In the genomic region with DNA sequence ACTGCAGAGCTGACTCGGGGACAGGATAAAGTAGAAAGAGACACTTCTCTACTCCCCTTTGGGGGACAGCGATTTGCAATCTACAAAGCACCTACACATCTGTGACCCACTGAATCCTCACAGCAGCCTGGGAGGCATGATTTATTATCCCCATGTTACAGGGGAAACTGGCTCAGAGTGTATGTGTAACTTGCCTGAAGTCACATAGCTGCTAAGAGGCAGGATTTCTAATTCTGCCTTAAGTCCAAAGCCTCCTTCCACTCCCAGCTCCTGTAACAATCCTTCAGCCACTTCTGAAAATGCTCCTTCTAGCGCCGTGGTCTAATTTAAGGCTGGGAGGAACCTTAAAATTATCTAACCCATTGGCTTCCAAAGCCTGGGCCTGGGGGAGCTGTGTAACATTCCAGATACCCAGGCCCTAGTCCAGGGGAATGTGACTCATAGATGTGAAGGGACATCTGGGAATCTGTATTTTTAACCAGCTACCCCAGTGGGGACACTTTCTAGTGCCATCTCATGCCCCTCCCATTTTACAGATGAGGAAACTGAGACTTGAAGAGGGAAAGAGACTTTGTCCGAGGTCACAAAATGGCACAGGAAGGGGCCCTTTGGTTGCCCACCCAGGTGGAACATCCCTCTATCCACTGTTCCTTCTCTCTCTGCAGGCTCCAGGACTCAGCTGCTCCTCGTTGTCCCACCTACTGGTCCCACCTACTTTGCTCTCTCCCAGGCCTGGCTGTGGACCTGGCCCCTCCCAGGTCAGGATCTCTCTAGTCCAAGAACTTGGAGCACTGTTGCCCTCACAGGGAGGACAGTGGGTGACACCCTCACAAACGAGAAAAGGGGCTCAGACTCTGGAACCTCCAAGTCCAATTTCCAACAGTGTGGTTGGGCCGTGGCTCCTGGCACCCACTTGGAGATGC, we compare ENCODE assay signal across 10 cellular contexts. TPM values are rescaled to one million over a fixed set of nuclear protein-coding genes. Genes with fewer than 3 reads are reported as not detected.
DNase-seq lines count a peak whose midpoint lies in the region; TF ChIP-seq lines count a peak whose summit lies in the region.
"Had no signal": no experiment of that assay in that cellular context is flagged by ENCODE, and none has a peak within 500 bp of the region (broad histone marks: within the 10 kb centered on the region; RNA-seq: fewer than 3 reads in every experiment).

No MANE protein-coding gene starts in this region.

- intact Hi-C loops in breast epithelium (cut with DNase I; ENCODE audit: low total_unique reads), result loop anchor here (5.0 kb wide), 1 partner anchor 47 kb away; the partner anchor contains the start of gene AHDC1
- intact Hi-C loops in head of caudate nucleus (cut with DNase I), result no loop called here

- H3K4me3 ChIP-seq in OCI-LY1 (ENCODE audit: low read depth, low read length, poor library complexity, severe bottlenecking) (no peak overlapping the region), breast epithelium (no peak overlapping the region), mesenchymal stem cell (ENCODE audit: insufficient read depth in 1 of 2, low read depth in 1 of 2, low read length in 2 of 2) (no peak overlapping the region)

- H3K27ac ChIP-seq in OCI-LY1 (ENCODE audit: low read depth, low read length, poor library complexity, severe bottlenecking) (peak overlapping the region; percentile 63), breast epithelium (peak overlapping the region; percentile 87 to 92), mesenchymal stem cell (ENCODE audit: low read length, poor library complexity, severe bottlenecking) (peak overlapping the region; percentile 41), substantia nigra (ENCODE audit: low read depth, low read length, poor library complexity, severe bottlenecking) (peak overlapping the region; percentile 5)

- no peak overlapping the region for H2BK15ac ChIP-seq in mesenchymal stem cell (ENCODE audit: low read depth, poor library complexity, severe bottlenecking)

- H3K4ac ChIP-seq in mesenchymal stem cell (ENCODE audit: low read depth in 1 of 2, low read length in 2 of 2), result peak overlapping the region in 1 of 2 experiments; percentile 98

- peak overlapping the region; percentile 73 for H4K8ac ChIP-seq in mesenchymal stem cell (ENCODE audit: low read length)

- H2BK120ac ChIP-seq in mesenchymal stem cell (ENCODE audit: low read depth, low read length), result peak overlapping the region; percentile 88

- no peaks in the 10 kb centered on the region for H3K9me3 ChIP-seq in OCI-LY1 (ENCODE audit: low read length)
- no peaks in the 10 kb centered on the region for H3K9me3 ChIP-seq in breast epithelium
- H3K9me3 ChIP-seq in mesenchymal stem cell (ENCODE audit: control insufficient read depth, low read length), result no peaks in the 10 kb centered on the region

- peak overlapping the region in 1 of 2 experiments; percentile 14 for H3K14ac ChIP-seq in mesenchymal stem cell (ENCODE audit: low read length in 2 of 2)

- peak overlapping the region; percentile 9 for H2BK5ac ChIP-seq in mesenchymal stem cell (ENCODE audit: low read depth, low read length, poor library complexity, severe bottlenecking)

- peak overlapping the region; percentile 37 for H2AK5ac ChIP-seq in mesenchymal stem cell (ENCODE audit: low read length, severe bottlenecking)

- H3K18ac ChIP-seq in mesenchymal stem cell (ENCODE audit: low read depth in 1 of 2, low read length in 2 of 2), result peak overlapping the region; percentile 90 to 96

- H4K20me1 ChIP-seq in OCI-LY1 (ENCODE audit: insufficient read depth, low read length), result no peaks in the 10 kb centered on the region

- H2BK12ac ChIP-seq in mesenchymal stem cell (ENCODE audit: low read length in 2 of 2), result peak overlapping the region; percentile 75 to 76

- no peaks in the 10 kb centered on the region for H3K79me2 ChIP-seq in OCI-LY1 (ENCODE audit: insufficient read depth, low read length)

- no peak overlapping the region for H3K4me2 ChIP-seq in OCI-LY1 (ENCODE audit: low read length)
- no peak overlapping the region for H3K4me2 ChIP-seq in mesenchymal stem cell (ENCODE audit: low read length, poor library complexity, severe bottlenecking)

- TF ChIP-seq CTCF in OCI-LY1 (IDR thresholded peaks at IDR 0.05; ENCODE audit: low read length), result no peak
- TF ChIP-seq CTCF in breast epithelium (IDR thresholded peaks at IDR 0.05), result no peak

- H3K79me1 ChIP-seq in mesenchymal stem cell (replicated peaks; ENCODE audit: low read length, poor library complexity, severe bottlenecking), result peaks cover 41% of the 10 kb centered on the region

- H3K9ac ChIP-seq in OCI-LY1 (ENCODE audit: low read length) (no peak overlapping the region), mesenchymal stem cell (ENCODE audit: low read length) (peak overlapping the region; percentile 71)

- no peak for TF ChIP-seq POLR2A in breast epithelium (IDR thresholded peaks at IDR 0.05)

- H2AFZ ChIP-seq in OCI-LY1 (ENCODE audit: low read length) (no peak overlapping the region), mesenchymal stem cell (ENCODE audit: low read depth, low read length) (no peak overlapping the region)

- H3K27me3 ChIP-seq in OCI-LY1 (ENCODE audit: insufficient read depth, low read length) (no peaks in the 10 kb centered on the region), breast epithelium (no peaks in the 10 kb centered on the region), mesenchymal stem cell (ENCODE audit: control insufficient read depth in 1 of 2, insufficient read depth in 1 of 2, low read length in 2 of 2) (no peaks in the 10 kb centered on the region)

- DNase-seq in breast epithelium (ENCODE audit: low spot score in 2 of 2), result no peak
- peak; percentile 58 for DNase-seq in mesenchymal stem cell
- no peak for DNase-seq in substantia nigra (lab: John Stamatoyannopoulos, UW)
- DNase-seq in activated naive CD4-positive, alpha-beta T cell treated with anti-CD3 and anti-CD28 coated beads, Interleukin-2, amount 50 U/mL, for 16 hours, result no peak
- DNase-seq in head of caudate nucleus, result no peak
- DNase-seq in H4 (ENCODE audit: low spot score), result no peak
- no peak for DNase-seq in NCI-H1694 (lab: John Stamatoyannopoulos, UW)
- DNase-seq: activated CD4-positive, alpha-beta T cell treated with anti-CD3 and anti-CD28 coated beads, Interleukin-2, amount 50 U/mL, for 1 hour; stimulated activated CD4-positive, alpha-beta T cell treated with anti-CD3 and anti-CD28 coated beads, Interleukin-1b, Interleukin-23, amount 100 ng/mL, for 48 hours had no signal

- H3K36me3 ChIP-seq in OCI-LY1 (ENCODE audit: insufficient read depth, low read length) (peaks cover 14% of the 10 kb centered on the region), breast epithelium (peaks cover 8% of the 10 kb centered on the region), mesenchymal stem cell (ENCODE audit: control insufficient read depth in 1 of 2, insufficient read depth in 2 of 2, low read depth in 1 of 2, low read length in 2 of 2) (peaks cover 38 to 68% of the 10 kb centered on the region in 2 experiments)

- H3K23ac ChIP-seq in mesenchymal stem cell (ENCODE audit: low read length in 2 of 2), result no peak overlapping the region

- H3F3A ChIP-seq in OCI-LY1 (ENCODE audit: insufficient read depth, low read length), result no peaks in the 10 kb centered on the region

- H3K4me1 ChIP-seq in OCI-LY1 (ENCODE audit: insufficient read depth, low read length, severe bottlenecking) (peaks cover 23% of the 10 kb centered on the region), breast epithelium (peaks cover 13 to 27% of the 10 kb centered on the region in 2 donors), mesenchymal stem cell (ENCODE audit: control insufficient read depth, insufficient read depth, low read depth, low read length) (peaks cover 36% of the 10 kb centered on the region)

- WGBS in mesenchymal stem cell, result 41% methylated on average over 7 of the region's 8 CpGs

- peak overlapping the region; percentile 93 for H4K91ac ChIP-seq in mesenchymal stem cell (ENCODE audit: low read length)

- H3K9me2 ChIP-seq in OCI-LY1 (ENCODE audit: low read depth, low read length), result no peaks in the 10 kb centered on the region

RNA-seq across cellular contexts. Expression of gene AHDC1, which starts 48.9 kb away (rescaled TPM):
- total RNA-seq in breast epithelium, result 10 to 100 TPM; 10.7 to 17.1 (median 15.4) TPM
- 27.0 TPM for polyA plus RNA-seq in mesenchymal stem cell (2013, experiment 1 of 2)
- 24.1 TPM for polyA plus RNA-seq in mesenchymal stem cell (2013, experiment 2 of 2)
- total RNA-seq in H4 (2014; rRNA removed; shearing (Covaris generic)), result 2.0 and 3.6 TPM in 2 replicates

Comparison
In these comparisons a context has a peak if more than half of its experiments do, and no peak if none do; other contexts are left out.
1. H3K27ac ChIP-seq: peak in every context shown above with its lines; median percentile 90 in breast epithelium; 63 in OCI-LY1; 41 in mesenchymal stem cell; 5 in substantia nigra.